ENCODE assay signal across 8 cellular contexts in genomic region chr6:134240664-134241431, GRCh38.
DNase-seq lines count a peak whose midpoint lies in the region; ATAC-seq lines count a peak whose summit lies in the region.

No MANE protein-coding gene starts in this region.

- peak overlapping the region; percentile 63 for H3K27ac ChIP-seq in epithelial cell of prostate

- peak overlapping the region; percentile 88 for H3K27ac Mint-ChIP-seq in activated CD4-positive, alpha-beta T cell treated with anti-CD3 and anti-CD28 coated beads, Interleukin-2, amount 10 ng/mL, durations not matched to agents 24 days and 14 days

- H3K36me3 Mint-ChIP-seq in activated CD4-positive, alpha-beta T cell treated with anti-CD3 and anti-CD28 coated beads, Interleukin-2, amount 10 ng/mL, durations not matched to agents 24 days and 14 days (ENCODE audit: low read depth), result peaks cover 5% of the 10 kb centered on the region

- no peaks in the 10 kb centered on the region for H3K27me3 Mint-ChIP-seq in activated CD4-positive, alpha-beta T cell treated with anti-CD3 and anti-CD28 coated beads, Interleukin-2, amount 10 ng/mL, durations not matched to agents 24 days and 14 days

- peak overlapping the region; percentile 43 for H3K4me3 Mint-ChIP-seq in activated CD4-positive, alpha-beta T cell treated with anti-CD3 and anti-CD28 coated beads, Interleukin-2, amount 10 ng/mL, durations not matched to agents 24 days and 14 days

- H3K9me3 Mint-ChIP-seq in activated CD4-positive, alpha-beta T cell treated with anti-CD3 and anti-CD28 coated beads, Interleukin-2, amount 10 ng/mL, durations not matched to agents 24 days and 14 days, result peaks cover 13% of the 10 kb centered on the region

- DNase-seq in activated CD4-positive, alpha-beta T cell treated with anti-CD3 and anti-CD28 coated beads, Interleukin-2, amount 10 ng/mL, durations not matched to agents 24 days and 14 days, result peak; percentile 90
- peak; percentile 44 for DNase-seq in epithelial cell of prostate (ENCODE audit: low read depth, low spot score)
- DNase-seq in stimulated activated CD4-positive, alpha-beta T cell treated with anti-CD3 and anti-CD28 coated beads, Interleukin-2, amount 100 ng/mL, for 48 hours, result peak; percentile 25 to 43
- no peak for DNase-seq in NCI-H2227 treated with DMSO at 0.1 percent for 48 hours (lab: John Stamatoyannopoulos, UW)
- DNase-seq in iPS-NIHi7 (ENCODE audit: extremely low spot score), result no peak
- DNase-seq in NCI-H1694 (lab: John Stamatoyannopoulos, UW), result no peak

- intact Hi-C loops in activated CD4-positive, alpha-beta T cell treated with anti-CD3 and anti-CD28 coated beads, Interleukin-2, amount 10 ng/mL, durations not matched to agents 24 days and 14 days (cut with micrococcal nuclease), result no loop called here

- ATAC-seq in GM18907 (IDR thresholded peaks at IDR 0.05; ENCODE audit: unreplicated experiment) (peak; percentile 49), GM19463 (IDR thresholded peaks at IDR 0.05; ENCODE audit: unreplicated experiment) (no peak)

- H3K4me1 Mint-ChIP-seq in activated CD4-positive, alpha-beta T cell treated with anti-CD3 and anti-CD28 coated beads, Interleukin-2, amount 10 ng/mL, durations not matched to agents 24 days and 14 days, result peaks cover 44% of the 10 kb centered on the region

Comparison
In these comparisons a context has a peak if more than half of its experiments do, and no peak if none do; other contexts are left out.
1. DNase-seq: peak in activated CD4-positive, alpha-beta T cell treated with anti-CD3 and anti-CD28 coated beads, Interleukin-2, amount 10 ng/mL, durations not matched to agents 24 days and 14 days (single experiment), epithelial cell of prostate (single experiment) and stimulated activated CD4-positive, alpha-beta T cell treated with anti-CD3 and anti-CD28 coated beads, Interleukin-2, amount 100 ng/mL, for 48 hours (2 of 2); none in NCI-H2227 treated with DMSO at 0.1 percent for 48 hours (single experiment), iPS-NIHi7 (single experiment) and NCI-H1694 (single experiment).